In the genomic region with DNA sequence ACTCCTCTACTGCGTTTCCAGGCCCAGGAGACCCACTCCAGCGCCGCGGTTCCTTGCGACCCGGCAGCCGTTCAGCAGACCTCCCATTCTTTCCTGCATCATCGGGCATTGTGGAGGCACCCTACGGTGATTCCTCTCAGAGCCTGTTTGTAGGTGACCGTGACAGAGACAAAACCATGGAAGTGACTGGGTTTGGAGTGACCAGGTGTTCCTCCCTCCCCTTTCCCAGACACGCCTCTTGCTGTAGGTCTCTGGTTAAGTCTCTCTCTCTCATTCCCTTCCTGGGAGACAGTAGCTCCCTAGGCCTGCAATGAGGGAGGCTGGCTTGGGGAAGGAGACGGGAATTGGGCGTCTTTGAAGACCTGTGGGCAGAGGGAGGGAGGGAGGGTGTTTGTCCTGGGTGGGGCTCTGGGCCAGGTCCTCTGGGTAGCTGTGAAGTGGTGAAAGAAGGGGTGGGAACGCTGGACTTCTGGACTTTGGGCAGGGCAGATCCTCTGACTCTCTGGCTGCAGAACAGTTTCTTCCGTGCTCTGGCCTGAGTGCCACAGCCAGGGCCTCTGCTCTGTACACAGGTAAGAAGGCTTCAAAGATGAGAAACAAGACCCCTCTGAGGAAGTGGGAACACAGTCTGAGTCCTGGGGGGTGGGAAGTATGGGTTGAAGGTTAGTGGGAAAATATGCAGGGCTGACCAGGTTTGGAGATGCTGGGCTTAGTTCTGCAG, we compare ENCODE assay signal across 8 cellular contexts. TPM values are rescaled to one million over a fixed set of nuclear protein-coding genes. Genes with fewer than 3 reads are reported as not detected.
DNase-seq lines count a peak whose midpoint lies in the region; ATAC-seq and TF ChIP-seq lines count a peak whose summit lies in the region.

No MANE protein-coding gene starts in this region.

- no peaks in the 10 kb centered on the region for H4K20me1 ChIP-seq in SU-DHL-6 (ENCODE audit: low read depth, low read length)

- no peaks in the 10 kb centered on the region for H3F3A ChIP-seq in SU-DHL-6 (ENCODE audit: insufficient read depth)

- H3K4me3 ChIP-seq in SU-DHL-6 (ENCODE audit: insufficient read depth, low read length, poor library complexity, severe bottlenecking) (peak overlapping the region; percentile 87), fibroblast of pulmonary artery (replicated peaks; ENCODE audit: low read depth, low read length) (peak overlapping the region; percentile 99)

- no peaks in the 10 kb centered on the region for H3K9me3 Mint-ChIP-seq in activated CD8-positive, alpha-beta memory T cell treated with anti-CD3 and anti-CD28 coated beads, Interleukin-2, amount 10 ng/mL, durations not matched to agents 7 days and 5 days (ENCODE audit: low read depth)
- no peaks in the 10 kb centered on the region for H3K9me3 Mint-ChIP-seq in osteocyte (ENCODE audit: unreplicated experiment)

- no peak for ATAC-seq in activated CD8-positive, alpha-beta memory T cell treated with anti-CD3 and anti-CD28 coated beads, Interleukin-2, amount 10 ng/mL, durations not matched to agents 7 days and 5 days
- ATAC-seq in HG02870 (IDR thresholded peaks at IDR 0.05; ENCODE audit: unreplicated experiment) (no peak), HG02938 (IDR thresholded peaks at IDR 0.05; ENCODE audit: unreplicated experiment) (no peak)

- H3K4me1 Mint-ChIP-seq in activated CD8-positive, alpha-beta memory T cell treated with anti-CD3 and anti-CD28 coated beads, Interleukin-2, amount 10 ng/mL, durations not matched to agents 7 days and 5 days, result peaks cover 27% of the 10 kb centered on the region
- H3K4me1 Mint-ChIP-seq in osteocyte (ENCODE audit: unreplicated experiment), result peaks cover 31% of the 10 kb centered on the region

- peak overlapping the region; percentile 99 for H3K27ac Mint-ChIP-seq in activated CD8-positive, alpha-beta memory T cell treated with anti-CD3 and anti-CD28 coated beads, Interleukin-2, amount 10 ng/mL, durations not matched to agents 7 days and 5 days
- peak overlapping the region; percentile 99 for H3K27ac Mint-ChIP-seq in osteocyte (ENCODE audit: unreplicated experiment)

- H3K27me3 ChIP-seq in SU-DHL-6 (ENCODE audit: low read length), result no peaks in the 10 kb centered on the region

- H3K4me2 ChIP-seq in SU-DHL-6 (ENCODE audit: low read depth, low read length, poor library complexity, severe bottlenecking), result peak overlapping the region; percentile 71

- H3K36me3 ChIP-seq in SU-DHL-6 (ENCODE audit: low read length), result no peaks in the 10 kb centered on the region

- peak overlapping the region; percentile 86 for H3K9ac ChIP-seq in SU-DHL-6 (ENCODE audit: low read length)

- peak overlapping the region; percentile 85 for H2AFZ ChIP-seq in SU-DHL-6 (ENCODE audit: low read depth, low read length, severe bottlenecking)

- CTCF ChIA-PET in activated CD8-positive, alpha-beta memory T cell treated with anti-CD3 and anti-CD28 coated beads, Interleukin-2, amount 10 ng/mL, durations not matched to agents 7 days and 5 days (lab: Charles Lee), result interaction anchor here (1.2 to 1.6 kb wide), 3 partner anchors 36 to 159 kb away, joined by 4 to 11 read pairs (median 5); no protein-coding TSS in a partner anchor

- no peak for DNase-seq in activated CD8-positive, alpha-beta memory T cell treated with anti-CD3 and anti-CD28 coated beads, Interleukin-2, amount 10 ng/mL, durations not matched to agents 7 days and 5 days
- DNase-seq in activated CD8-positive, alpha-beta memory T cell treated with anti-CD3 and anti-CD28 coated beads for 24 hours, result no peak
- no peak for DNase-seq in fibroblast of pulmonary artery (ENCODE audit: low read depth)
- DNase-seq in osteocyte (ENCODE audit: extremely low spot score, unreplicated experiment), result no peak
- DNase-seq in KG1 (lab: John Stamatoyannopoulos, UW), result no peak

- H3K9me2 ChIP-seq in SU-DHL-6 (replicated peaks; ENCODE audit: insufficient read depth, low read length), result no peaks in the 10 kb centered on the region

- no peak overlapping the region for H3K27ac ChIP-seq in SU-DHL-6 (ENCODE audit: low read depth, low read length)

- H3K9me3 ChIP-seq in SU-DHL-6 (ENCODE audit: insufficient read depth, low read length), result no peaks in the 10 kb centered on the region

- peaks cover 15% of the 10 kb centered on the region for H3K79me2 ChIP-seq in SU-DHL-6 (ENCODE audit: insufficient read depth, low read length)

- TF ChIP-seq CTCF in SU-DHL-6 (IDR thresholded peaks at IDR 0.05; ENCODE audit: insufficient read depth, low read length, poor library complexity, severe bottlenecking), result no peak
- TF ChIP-seq CTCF in fibroblast of pulmonary artery (IDR thresholded peaks at IDR 0.05; ENCODE audit: low read length, missing control alignments), result no peak
- no peak for TF ChIP-seq CTCF in osteocyte (IDR thresholded peaks at IDR 0.05)

- no peaks in the 10 kb centered on the region for H3K27me3 Mint-ChIP-seq in activated CD8-positive, alpha-beta memory T cell treated with anti-CD3 and anti-CD28 coated beads, Interleukin-2, amount 10 ng/mL, durations not matched to agents 7 days and 5 days
- H3K27me3 Mint-ChIP-seq in osteocyte (ENCODE audit: unreplicated experiment), result no peaks in the 10 kb centered on the region

- peaks cover 11% of the 10 kb centered on the region for H3K36me3 Mint-ChIP-seq in activated CD8-positive, alpha-beta memory T cell treated with anti-CD3 and anti-CD28 coated beads, Interleukin-2, amount 10 ng/mL, durations not matched to agents 7 days and 5 days
- peaks cover 24% of the 10 kb centered on the region for H3K36me3 Mint-ChIP-seq in osteocyte (ENCODE audit: unreplicated experiment)

- H3K4me3 Mint-ChIP-seq in activated CD8-positive, alpha-beta memory T cell treated with anti-CD3 and anti-CD28 coated beads, Interleukin-2, amount 10 ng/mL, durations not matched to agents 7 days and 5 days, result peak overlapping the region; percentile 92
- H3K4me3 Mint-ChIP-seq in osteocyte (ENCODE audit: unreplicated experiment), result peak overlapping the region; percentile 95

RNA-seq across cellular contexts. Expression of a gene that starts 0.8 kb away (rescaled TPM):
- total RNA-seq in activated CD8-positive, alpha-beta memory T cell treated with anti-CD3 and anti-CD28 coated beads, Interleukin-2, amount 10 ng/mL, durations not matched to agents 7 days and 5 days, result 10 to 100 TPM; 15.1 to 16.4 TPM
- 39.0 and 44.5 TPM in 2 replicates for total RNA-seq in osteocyte

RNA-seq across cellular contexts. Expression of a gene that starts 1.0 kb away (rescaled TPM):
- 10 to 100 TPM; 64.2 to 71.0 TPM for total RNA-seq in activated CD8-positive, alpha-beta memory T cell treated with anti-CD3 and anti-CD28 coated beads, Interleukin-2, amount 10 ng/mL, durations not matched to agents 7 days and 5 days
- 50.7 and 55.2 TPM in 2 replicates for total RNA-seq in osteocyte

RNA-seq across cellular contexts. Expression of a gene that starts 6.5 kb away (rescaled TPM):
- total RNA-seq in activated CD8-positive, alpha-beta memory T cell treated with anti-CD3 and anti-CD28 coated beads, Interleukin-2, amount 10 ng/mL, durations not matched to agents 7 days and 5 days, result 10 to 100 TPM; 10.4 to 12.0 TPM
- total RNA-seq in osteocyte, result 59.9 and 62.3 TPM in 2 replicates

RNA-seq across cellular contexts. Expression of a gene that starts 15.9 kb away (rescaled TPM):
- under 1 TPM; 0.33 to 0.85 TPM for total RNA-seq in activated CD8-positive, alpha-beta memory T cell treated with anti-CD3 and anti-CD28 coated beads, Interleukin-2, amount 10 ng/mL, durations not matched to agents 7 days and 5 days
- 183 and 189 TPM in 2 replicates for total RNA-seq in osteocyte

RNA-seq across cellular contexts. Expression of a gene that starts 38.8 kb away (rescaled TPM):
- 10 to 100 TPM; 60.9 to 71.8 TPM for total RNA-seq in activated CD8-positive, alpha-beta memory T cell treated with anti-CD3 and anti-CD28 coated beads, Interleukin-2, amount 10 ng/mL, durations not matched to agents 7 days and 5 days
- 58.1 and 66.2 TPM in 2 replicates for total RNA-seq in osteocyte
